In genomic region chr22:27896251-27896650, GRCh38 we compare ENCODE assay signal across 18 cellular contexts. TPM values are rescaled to one million over a fixed set of nuclear protein-coding genes. Genes with fewer than 3 reads are reported as not detected.
A peak's percentile ranks its signal among the peaks of the same experiment; 100 is the strongest.
DNase-seq lines count a peak whose midpoint lies in the region; ATAC-seq and TF ChIP-seq lines count a peak whose summit lies in the region.
"Had no signal": no experiment of that assay in that cellular context is flagged by ENCODE, and none has a peak within 500 bp of the region (broad histone marks: within the 10 kb centered on the region; RNA-seq: fewer than 3 reads in every experiment).

No MANE protein-coding gene starts in this region.

- H3K36me3 ChIP-seq in right atrium auricular region = peaks cover 60% of the 10 kb centered on the region

- no peaks in the 10 kb centered on the region for H3K27me3 ChIP-seq in right atrium auricular region
- H3K27me3 ChIP-seq: vagina had no signal

- no peaks in the 10 kb centered on the region for H3K9me3 ChIP-seq in right atrium auricular region
- H3K9me3 ChIP-seq: vagina had no signal

- H3K4me1 ChIP-seq in right atrium auricular region = peaks cover 0 to 41% of the 10 kb centered on the region in 2 donors
- H3K4me1 ChIP-seq: vagina had no signal

- ATAC-seq in Right ventricle myocardium superior (ENCODE audit: poor library complexity) = peak; percentile 49
- ATAC-seq in HG03139 (IDR thresholded peaks at IDR 0.05; ENCODE audit: unreplicated experiment) = peak; percentile 29
- peak; percentile 75 for ATAC-seq in stimulated activated effector memory CD8-positive, alpha-beta T cell treated with anti-CD3 and anti-CD28 coated beads, Interleukin-12 subunit alpha, Interleukin-12 subunit beta, amount 100 ng/mL, for 72 hours
- ATAC-seq in HG03571 (IDR thresholded peaks at IDR 0.05; ENCODE audit: unreplicated experiment) = no peak
- ATAC-seq: activated CD8-positive, alpha-beta T cell treated with anti-CD3 and anti-CD28 coated beads for 36 hours; naive thymus-derived CD8-positive, alpha-beta T cell had no signal

- H3K27ac ChIP-seq in right atrium auricular region = no peak overlapping the region
- H3K27ac ChIP-seq: vagina had no signal

- H3K4me1 Mint-ChIP-seq in stimulated activated effector memory CD8-positive, alpha-beta T cell treated with anti-CD3 and anti-CD28 coated beads, Interleukin-12 subunit alpha, Interleukin-12 subunit beta, amount 100 ng/mL, for 72 hours = peaks cover 19% of the 10 kb centered on the region

- no peak overlapping the region for H3K4me3 Mint-ChIP-seq in stimulated activated effector memory CD8-positive, alpha-beta T cell treated with anti-CD3 and anti-CD28 coated beads, Interleukin-12 subunit alpha, Interleukin-12 subunit beta, amount 100 ng/mL, for 72 hours
- H3K4me3 Mint-ChIP-seq: activated CD8-positive, alpha-beta T cell treated with anti-CD3 and anti-CD28 coated beads for 36 hours; activated naive CD4-positive, alpha-beta T cell treated with anti-CD3 and anti-CD28 coated beads, Interleukin-2, amount 10 ng/mL, durations not matched to agents 7 days and 5 days; naive thymus-derived CD8-positive, alpha-beta T cell had no signal

- TF ChIP-seq CTCF in right atrium auricular region (IDR thresholded peaks at IDR 0.05) = no peak
- no peak for TF ChIP-seq CTCF in GM20000 (IDR thresholded peaks at IDR 0.05; ENCODE audit: extremely low read depth, missing control alignments)

- H3K27ac Mint-ChIP-seq in stimulated activated effector memory CD8-positive, alpha-beta T cell treated with anti-CD3 and anti-CD28 coated beads, Interleukin-12 subunit alpha, Interleukin-12 subunit beta, amount 100 ng/mL, for 72 hours = no peak overlapping the region
- H3K27ac Mint-ChIP-seq: activated CD8-positive, alpha-beta T cell treated with anti-CD3 and anti-CD28 coated beads for 36 hours; activated naive CD4-positive, alpha-beta T cell treated with anti-CD3 and anti-CD28 coated beads, Interleukin-2, amount 10 ng/mL, durations not matched to agents 7 days and 5 days had no signal

- H3K4me3 ChIP-seq in right atrium auricular region = no peak overlapping the region
- H3K4me3 ChIP-seq: vagina had no signal

- DNase-seq in Right ventricle myocardium superior (no peak), right atrium auricular region (ENCODE audit: low spot score) (no peak), GM20000 (ENCODE audit: low spot score) (peak; percentile 34), DMS153 treated with DMSO at 0.1 percent for 48 hours (lab: John Stamatoyannopoulos, UW; ENCODE audit: unreplicated experiment) (no peak), NCI-H524 treated with DMSO at 0.1 percent for 48 hours (lab: John Stamatoyannopoulos, UW) (no peak)
- peak in 1 of 2 donors; percentile 65 for DNase-seq in stimulated activated effector memory CD8-positive, alpha-beta T cell treated with anti-CD3 and anti-CD28 coated beads, Interleukin-12 subunit alpha, Interleukin-12 subunit beta, amount 100 ng/mL, for 72 hours (ENCODE audit: low spot score in 2 of 2)
- DNase-seq: activated CD8-positive, alpha-beta T cell treated with anti-CD3 and anti-CD28 coated beads for 36 hours; activated naive CD4-positive, alpha-beta T cell treated with anti-CD3 and anti-CD28 coated beads, Interleukin-2, amount 10 ng/mL, durations not matched to agents 7 days and 5 days; Calu3; naive thymus-derived CD8-positive, alpha-beta T cell; NCI-H1048; NCI-H446; retina; stimulated activated CD4-positive, alpha-beta T cell treated with anti-CD3 and anti-CD28 coated beads, Interleukin-2, amount 100 ng/mL, for 48 hours; stimulated activated naive CD4-positive, alpha-beta T cell had no signal

- H3K36me3 Mint-ChIP-seq in stimulated activated effector memory CD8-positive, alpha-beta T cell treated with anti-CD3 and anti-CD28 coated beads, Interleukin-12 subunit alpha, Interleukin-12 subunit beta, amount 100 ng/mL, for 72 hours = peaks cover 100% of the 10 kb centered on the region

- no peaks in the 10 kb centered on the region for H3K9me3 Mint-ChIP-seq in stimulated activated effector memory CD8-positive, alpha-beta T cell treated with anti-CD3 and anti-CD28 coated beads, Interleukin-12 subunit alpha, Interleukin-12 subunit beta, amount 100 ng/mL, for 72 hours
- H3K9me3 Mint-ChIP-seq: activated CD8-positive, alpha-beta T cell treated with anti-CD3 and anti-CD28 coated beads for 36 hours; activated naive CD4-positive, alpha-beta T cell treated with anti-CD3 and anti-CD28 coated beads, Interleukin-2, amount 10 ng/mL, durations not matched to agents 7 days and 5 days; naive thymus-derived CD8-positive, alpha-beta T cell had no signal

- intact Hi-C loops in Right ventricle myocardium superior (cut with DNase I) = no loop called here

RNA-seq across cellular contexts. Expression of gene PITPNB, which starts 22.8 kb away (rescaled TPM):
- 40.2 TPM for total RNA-seq in Right ventricle myocardium superior
- total RNA-seq in right atrium auricular region = 10 to 100 TPM; 26.3 to 43.0 TPM
